In genomic region chr2:240246173-240246820, GRCh38 we compare ENCODE assay signal across 22 cellular contexts.
DNase-seq lines count a peak whose midpoint lies in the region; ATAC-seq and TF ChIP-seq lines count a peak whose summit lies in the region.
"Had no signal": no experiment of that assay in that cellular context is flagged by ENCODE, and none has a peak within 500 bp of the region (broad histone marks: within the 10 kb centered on the region; RNA-seq: fewer than 3 reads in every experiment).

No MANE protein-coding gene starts in this region.

- H3K23me2 ChIP-seq in H9 (ENCODE audit: insufficient read length, low read depth, low read length, poor library complexity, severe bottlenecking): no peaks in the 10 kb centered on the region

- intact Hi-C loops in posterior vena cava (cut with DNase I): no loop called here

- H3K4me1 ChIP-seq in BLaER1 treated with 17β-estradiol and CSF1 and Interleukin-3, amounts not matched to agents 10 nM and 100 nM: peaks cover 27 to 75% (median 73%) of the 10 kb centered on the region in 10 experiments
- no peaks in the 10 kb centered on the region for H3K4me1 ChIP-seq in H9 (ENCODE audit: insufficient read depth, low read length)

- peaks cover 0 to 10% of the 10 kb centered on the region in 2 experiments; a peak in 3 of 4 replicates for H3K4me1 Mint-ChIP-seq in H9
- H3K4me1 Mint-ChIP-seq in glutamatergic neuron (ENCODE audit: low read depth, unreplicated experiment): peaks cover 27% of the 10 kb centered on the region
- peaks cover 5% of the 10 kb centered on the region for H3K4me1 Mint-ChIP-seq in WTC11
- H3K4me1 Mint-ChIP-seq: CD4-positive, alpha-beta memory T cell; stimulated activated naive CD8-positive, alpha-beta T cell treated with anti-CD3 and anti-CD28 coated beads, Interleukin-15, amount 100 ng/mL, for 72 hours had no signal

- POLR2A ChIA-PET in WTC11 (lab: Charles Lee): no interaction called here

- peak overlapping the region; percentile 67 to 95 (median 82) for H3K4me2 ChIP-seq in BLaER1 treated with 17β-estradiol and CSF1 and Interleukin-3, amounts not matched to agents 10 nM and 100 nM
- H3K4me2 ChIP-seq in H9 (ENCODE audit: insufficient read depth, insufficient read length, low read length): no peak overlapping the region

- no peak overlapping the region for H3K23ac ChIP-seq in H9 (ENCODE audit: insufficient read length, low read depth, low read length)

- TF ChIP-seq CTCF in H9 (conservative IDR thresholded peaks at IDR 0.05) (no peak), glutamatergic neuron (IDR thresholded peaks at IDR 0.05; ENCODE audit: partially characterized antibody, unreplicated experiment) (no peak), WTC11 (IDR thresholded peaks at IDR 0.05) (no peak)

- H3K36me3 ChIP-seq in BLaER1 treated with 17β-estradiol and CSF1 and Interleukin-3, amounts not matched to agents 10 nM and 100 nM: no peaks in the 10 kb centered on the region
- H3K36me3 ChIP-seq: MG63, transverse colon, WERI-Rb-1 had no signal

- no peak overlapping the region for H2AFZ ChIP-seq in H9 (ENCODE audit: low read length)

- no peak overlapping the region for H3K4me3 Mint-ChIP-seq in H9
- peak overlapping the region; percentile 47 for H3K4me3 Mint-ChIP-seq in glutamatergic neuron (ENCODE audit: unreplicated experiment)
- H3K4me3 Mint-ChIP-seq in WTC11: no peak overlapping the region
- H3K4me3 Mint-ChIP-seq: CD4-positive, alpha-beta memory T cell; HFFc6; stimulated activated naive CD8-positive, alpha-beta T cell treated with anti-CD3 and anti-CD28 coated beads, Interleukin-15, amount 100 ng/mL, for 72 hours had no signal

- H4K91ac ChIP-seq in H9 (ENCODE audit: insufficient read length, low read depth, low read length): no peak overlapping the region

- H2BK120ac ChIP-seq in H9 (ENCODE audit: low read depth, low read length, poor library complexity, severe bottlenecking): no peak overlapping the region

- H4K20me1 ChIP-seq in BLaER1 treated with 17β-estradiol and CSF1 and Interleukin-3, amounts not matched to agents 10 nM and 100 nM: no peaks in the 10 kb centered on the region
- no peaks in the 10 kb centered on the region for H4K20me1 ChIP-seq in H9 (ENCODE audit: control insufficient read depth, insufficient read depth, insufficient read length)

- H3K27ac ChIP-seq in BLaER1 treated with 17β-estradiol and CSF1 and Interleukin-3, amounts not matched to agents 10 nM and 100 nM: peak overlapping the region in 9 of 11 experiments; percentile 16 to 98 (median 87); a peak in 18 of 22 replicates
- no peak overlapping the region for H3K27ac ChIP-seq in H9 (ENCODE audit: insufficient read length, low read depth, low read length)
- H3K27ac ChIP-seq: transverse colon, WERI-Rb-1 had no signal

- H2BK5ac ChIP-seq in H9 (ENCODE audit: insufficient read length, low read length): no peak overlapping the region

- H2BK12ac ChIP-seq in H9 (ENCODE audit: insufficient read length, low read depth, low read length): no peak overlapping the region

- H3K27ac Mint-ChIP-seq in H9: no peak overlapping the region
- H3K27ac Mint-ChIP-seq in glutamatergic neuron (ENCODE audit: unreplicated experiment): no peak overlapping the region
- no peak overlapping the region; the same call in 1 of the 2 replicates for H3K27ac Mint-ChIP-seq in WTC11
- H3K27ac Mint-ChIP-seq: HFFc6; stimulated activated naive CD8-positive, alpha-beta T cell treated with anti-CD3 and anti-CD28 coated beads, Interleukin-15, amount 100 ng/mL, for 72 hours had no signal

- no peak overlapping the region for H3K56ac ChIP-seq in H9 (ENCODE audit: insufficient read length, low read depth, low read length)

- CTCF ChIA-PET in WTC11 (lab: Charles Lee): interaction anchor here (1.5 kb wide), 1 partner anchor 10 kb away, joined by 4 read pairs; no protein-coding TSS in a partner anchor

- no peak overlapping the region for H2AK5ac ChIP-seq in H9 (ENCODE audit: insufficient read length, low read length)

- ATAC-seq in GM18907 (IDR thresholded peaks at IDR 0.05; ENCODE audit: unreplicated experiment) (no peak), WTC11 (no peak)
- ATAC-seq: stimulated activated naive CD8-positive, alpha-beta T cell treated with anti-CD3 and anti-CD28 coated beads, Interleukin-15, amount 100 ng/mL, for 72 hours had no signal

- peak overlapping the region in 7 of 11 experiments; percentile 44 to 84 (median 82); a peak in 15 of 22 replicates for H3K9ac ChIP-seq in BLaER1 treated with 17β-estradiol and CSF1 and Interleukin-3, amounts not matched to agents 10 nM and 100 nM
- no peak overlapping the region for H3K9ac ChIP-seq in H9 (ENCODE audit: extremely low read depth, insufficient read length, low read length)

- no peak overlapping the region for H3K14ac ChIP-seq in H9 (ENCODE audit: insufficient read depth, low read length)

- no peaks in the 10 kb centered on the region for H3K79me2 ChIP-seq in H9 (ENCODE audit: insufficient read depth, low read length)

- DNase-seq in H9: peak; percentile 19
- DNase-seq in glutamatergic neuron: no peak
- peak; percentile 56 for DNase-seq in posterior vena cava (ENCODE audit: low spot score)
- DNase-seq in NCI-H1694 (lab: John Stamatoyannopoulos, UW): no peak
- DNase-seq in NCI-H774 (lab: John Stamatoyannopoulos, UW): no peak
- DNase-seq in WTC11 (ENCODE audit: low spot score): no peak
- DNase-seq: activated CD4-positive, alpha-beta T cell treated with anti-CD3 and anti-CD28 coated beads, Interleukin-2, amount 50 U/mL, for 1 hour; CD4-positive, alpha-beta memory T cell; dermis blood vessel endothelial cell; DMS153; HFFc6; mammary epithelial cell; MG63; NCI-H1417; NCI-H446 treated with DMSO at 0.1 percent for 48 hours; occipital lobe; retina; stimulated activated naive CD8-positive, alpha-beta T cell treated with anti-CD3 and anti-CD28 coated beads, Interleukin-15, amount 100 ng/mL, for 72 hours; transverse colon; WERI-Rb-1 had no signal

- H3T11ph ChIP-seq in H9 (ENCODE audit: low read length): no peak overlapping the region

- no peaks in the 10 kb centered on the region for H3K79me1 ChIP-seq in H9 (ENCODE audit: insufficient read depth, low read depth, low read length, poor library complexity, severe bottlenecking)

- no peak overlapping the region for H2BK15ac ChIP-seq in H9 (ENCODE audit: low read depth, low read length)

- H3K4me3 ChIP-seq in BLaER1 treated with 17β-estradiol and CSF1 and Interleukin-3, amounts not matched to agents 10 nM and 100 nM: peak overlapping the region in 5 of 10 experiments; percentile 3 to 30 (median 16); a peak in 3 of 20 replicates
- H3K4me3 ChIP-seq: MG63, transverse colon had no signal

- no peak overlapping the region for H3K4ac ChIP-seq in H9 (ENCODE audit: low read depth, low read length)

- no peaks in the 10 kb centered on the region for H3K27me3 ChIP-seq in BLaER1 treated with 17β-estradiol and CSF1 and Interleukin-3, amounts not matched to agents 10 nM and 100 nM
- no peaks in the 10 kb centered on the region for H3K27me3 ChIP-seq in H9 (ENCODE audit: insufficient read depth, low read length)
- H3K27me3 ChIP-seq: MG63, transverse colon had no signal

- no peak overlapping the region for H3K18ac ChIP-seq in H9 (ENCODE audit: insufficient read length, low read depth, low read length)

- no peak overlapping the region for H4K5ac ChIP-seq in H9 (ENCODE audit: insufficient read length, low read depth, low read length)

- no peak overlapping the region for H2BK20ac ChIP-seq in H9 (ENCODE audit: low read depth, low read length, poor library complexity, severe bottlenecking)

- H3K9me3 Mint-ChIP-seq in H9 (no peaks in the 10 kb centered on the region; a peak in 1 of 5 replicates), glutamatergic neuron (ENCODE audit: unreplicated experiment) (peaks cover 3% of the 10 kb centered on the region), WTC11 (no peaks in the 10 kb centered on the region; the same call in 1 of the 2 replicates)
- H3K9me3 Mint-ChIP-seq: HFFc6 had no signal

- no peaks in the 10 kb centered on the region for H3K36me3 Mint-ChIP-seq in H9 (ENCODE audit: insufficient read depth in 1 of 3, low read depth in 3 of 3)
- H3K36me3 Mint-ChIP-seq in glutamatergic neuron (ENCODE audit: unreplicated experiment): no peaks in the 10 kb centered on the region
- H3K36me3 Mint-ChIP-seq in WTC11: no peaks in the 10 kb centered on the region
- H3K36me3 Mint-ChIP-seq: CD4-positive, alpha-beta memory T cell had no signal

- H3K27me3 Mint-ChIP-seq in H9 (ENCODE audit: low read depth) (peaks cover 8% of the 10 kb centered on the region), glutamatergic neuron (ENCODE audit: unreplicated experiment) (peaks cover 15% of the 10 kb centered on the region), WTC11 (ENCODE audit: low read depth) (no peaks in the 10 kb centered on the region)

- WGBS in H9 (ENCODE audit: extremely low coverage, insufficient read length, low lambda C conversion rate): no CpG with 5 or more reads among the region's 15 CpGs

- H3K9me3 ChIP-seq in BLaER1 treated with 17β-estradiol and CSF1 and Interleukin-3, amounts not matched to agents 10 nM and 100 nM (replicated peaks in 1 of 11): peaks cover 9 to 17% (median 15%) of the 10 kb centered on the region in 11 experiments; a peak in 19 of 22 replicates
- H3K9me3 ChIP-seq in H9 (ENCODE audit: control insufficient read depth, low read depth, low read length): no peaks in the 10 kb centered on the region
- H3K9me3 ChIP-seq: MG63, transverse colon had no signal

- no peak overlapping the region for H4K8ac ChIP-seq in H9 (replicated peaks; ENCODE audit: insufficient read length, low read depth, low read length)

TF ChIP-seq in WTC11, 78 proteins besides CTCF, POLR2A, EP300 and RAD21 (continues in another document):
- TF ChIP-seq ZNF425 (CRISPR knock-in tag; conservative IDR thresholded peaks at IDR 0.05): no peak
- no peak for TF ChIP-seq ZNF416 (CRISPR knock-in tag; IDR thresholded peaks at IDR 0.05)
- no peak for TF ChIP-seq SOX15 (CRISPR knock-in tag; IDR thresholded peaks at IDR 0.05)
- TF ChIP-seq ZBTB21 (CRISPR knock-in tag; IDR thresholded peaks at IDR 0.05; ENCODE audit: borderline replicate concordance): no peak

Comparison
In these comparisons a context has a peak if more than half of its experiments do, and no peak if none do; other contexts are left out.
1. DNase-seq: peak in H9 (single experiment) and posterior vena cava (single experiment); none in glutamatergic neuron (single experiment), NCI-H1694 (single experiment), NCI-H774 (single experiment) and WTC11 (single experiment).